18 cellular contexts compared by ENCODE assay signal in the genomic region with DNA sequence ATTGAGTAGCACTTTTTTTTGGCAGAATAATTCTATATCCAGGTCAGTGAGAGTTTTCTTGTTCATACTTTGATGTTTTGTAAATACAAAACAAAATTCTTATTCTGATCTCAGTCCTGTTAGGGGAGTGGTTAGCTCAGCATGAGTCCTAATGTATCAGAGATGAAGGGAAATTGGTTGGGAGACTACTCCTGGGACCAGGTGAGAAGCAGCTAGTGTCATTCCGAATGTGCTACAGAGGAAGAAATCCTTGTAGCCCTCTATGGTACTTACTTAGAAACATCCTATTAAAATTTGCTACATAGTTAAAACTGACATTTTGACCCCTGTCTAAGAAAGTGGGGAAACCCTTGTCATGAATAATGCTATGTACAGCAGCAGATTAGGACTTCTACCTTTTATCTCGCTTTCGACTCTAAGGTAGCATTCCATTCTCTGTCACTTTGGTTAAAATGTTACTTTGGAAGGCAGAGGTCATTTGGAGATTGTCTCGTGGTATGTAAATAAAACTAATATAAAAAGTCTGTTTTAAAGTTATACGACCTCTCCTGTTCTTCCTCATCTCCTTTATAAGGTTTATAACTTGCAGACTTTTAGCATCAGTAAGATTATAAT.
"Had no signal": no experiment of that assay in that cellular context is flagged by ENCODE, and none has a peak within 500 bp of the region (broad histone marks: within the 10 kb centered on the region; RNA-seq: fewer than 3 reads in every experiment).

No MANE protein-coding gene starts in this region.

- H3K36me3 Mint-ChIP-seq: activated naive CD8-positive, alpha-beta T cell; naive thymus-derived CD4-positive, alpha-beta T cell; stimulated activated naive B cell treated with anti-CD40 and anti-IgM and Interleukin-4, amounts not matched to agents 10 μg/mL and 1 μg/mL and 100 μg/mL, for 72 hours; type B pancreatic cell had no signal

- H3K4me3 ChIP-seq: adrenal gland, ascending aorta, coronary artery, lower lobe of right lung, neural progenitor cell, testis, vagina had no signal

- H3K36me3 ChIP-seq: adrenal gland, ascending aorta, lower lobe of right lung, neural progenitor cell, vagina had no signal

- H3K4me3 Mint-ChIP-seq: activated naive CD8-positive, alpha-beta T cell; endodermal cell; naive thymus-derived CD4-positive, alpha-beta T cell; neural progenitor cell; stimulated activated naive B cell treated with anti-CD40 and anti-IgM and Interleukin-4, amounts not matched to agents 10 μg/mL and 1 μg/mL and 100 μg/mL, for 72 hours; type B pancreatic cell had no signal

- H3K27me3 ChIP-seq: adrenal gland, ascending aorta, neural progenitor cell, testis, vagina had no signal

- H3K9me3 Mint-ChIP-seq: stimulated activated naive B cell treated with anti-CD40 and anti-IgM and Interleukin-4, amounts not matched to agents 10 μg/mL and 1 μg/mL and 100 μg/mL, for 72 hours had no signal

- DNase-seq: activated T-cell treated with anti-CD3 and anti-CD28 coated beads, Interleukin-2, amount 50 U/mL, for 1 hour; adrenal gland; central memory CD4-positive, alpha-beta T cell; endodermal cell; lower lobe of right lung; mesendoderm; naive thymus-derived CD4-positive, alpha-beta T cell; stimulated activated CD4-positive, alpha-beta T cell treated with anti-CD3 and anti-CD28 coated beads, Interleukin-2, amount 100 ng/mL, for 48 hours; stimulated activated CD8-positive, alpha-beta memory T cell treated with anti-CD3 and anti-CD28 coated beads, Interleukin-4, amount 100 ng/mL, for 48 hours; stimulated activated naive B cell treated with anti-CD40 and anti-IgM and Interleukin-4, amounts not matched to agents 10 μg/mL and 1 μg/mL and 100 μg/mL, for 72 hours; T-helper 9 cell; testis had no signal

- H3K27ac Mint-ChIP-seq: activated naive CD8-positive, alpha-beta T cell; endodermal cell; naive thymus-derived CD4-positive, alpha-beta T cell; neural progenitor cell; stimulated activated naive B cell treated with anti-CD40 and anti-IgM and Interleukin-4, amounts not matched to agents 10 μg/mL and 1 μg/mL and 100 μg/mL, for 72 hours; type B pancreatic cell had no signal

- H3K4me1 ChIP-seq: neural progenitor cell had no signal

- H3K9me3 ChIP-seq: adrenal gland, ascending aorta, lower lobe of right lung, testis, vagina had no signal

- H3K27me3 Mint-ChIP-seq: stimulated activated naive B cell treated with anti-CD40 and anti-IgM and Interleukin-4, amounts not matched to agents 10 μg/mL and 1 μg/mL and 100 μg/mL, for 72 hours; type B pancreatic cell had no signal

- H3K27ac ChIP-seq: adrenal gland, ascending aorta, coronary artery, lower lobe of right lung, neural progenitor cell, testis, vagina had no signal

- H3K9ac ChIP-seq: neural progenitor cell had no signal

- H3K4me1 Mint-ChIP-seq: endodermal cell; stimulated activated naive B cell treated with anti-CD40 and anti-IgM and Interleukin-4, amounts not matched to agents 10 μg/mL and 1 μg/mL and 100 μg/mL, for 72 hours had no signal
